Comparison of ENCODE assay signal across 9 cellular contexts in the genomic region with DNA sequence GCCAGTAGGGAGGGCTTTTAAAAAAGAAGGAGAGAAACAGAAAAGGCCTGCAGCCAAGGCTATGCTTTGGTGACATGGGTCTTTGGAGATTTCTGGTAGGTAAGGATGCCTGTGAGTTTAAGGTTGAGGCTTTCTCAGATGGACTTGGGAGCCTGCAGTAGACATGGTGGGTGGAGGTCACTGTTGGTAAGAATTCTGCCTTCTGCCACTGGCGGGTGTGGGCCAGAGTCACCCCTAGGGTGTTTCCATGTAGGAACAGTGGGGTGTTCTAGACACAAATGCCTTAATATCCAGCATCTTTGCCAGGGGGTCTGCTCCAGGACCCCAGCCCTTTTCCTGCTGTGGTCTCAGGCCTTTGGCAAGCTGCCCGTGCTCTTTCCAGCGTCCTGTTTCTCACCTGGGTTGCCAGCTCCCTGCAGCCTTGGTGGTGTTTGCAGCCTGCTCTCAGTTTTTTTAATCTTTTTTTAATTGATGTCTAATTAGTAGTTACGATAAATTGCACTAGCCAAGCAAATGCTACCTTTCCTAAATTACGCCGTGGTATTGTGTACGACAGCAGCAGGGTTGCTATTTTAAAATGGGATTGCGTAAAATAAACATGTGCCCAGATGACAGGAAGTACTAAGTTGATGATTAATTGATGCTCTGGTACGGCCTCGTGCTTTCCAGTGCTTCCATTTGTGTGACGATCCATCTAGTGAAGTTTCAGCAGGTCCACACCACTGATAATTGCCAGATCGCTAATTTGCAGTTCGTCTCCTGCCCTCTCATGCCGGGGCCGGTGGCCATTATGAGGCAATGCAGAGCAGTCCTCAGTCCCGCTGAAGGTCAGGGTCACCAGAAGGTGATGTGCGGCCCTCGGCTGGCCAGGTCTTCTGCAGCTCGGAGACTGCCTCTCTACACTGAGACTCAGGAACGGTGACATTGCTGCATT. TPM values are rescaled to one million over a fixed set of nuclear protein-coding genes. Genes with fewer than 3 reads are reported as not detected.
DNase-seq lines count a peak whose midpoint lies in the region; ATAC-seq lines count a peak whose summit lies in the region.
"Had no signal": no experiment of that assay in that cellular context is flagged by ENCODE, and none has a peak within 500 bp of the region (broad histone marks: within the 10 kb centered on the region; RNA-seq: fewer than 3 reads in every experiment).

No MANE protein-coding gene starts in this region.

- in situ Hi-C loops in G401 (cut with HindIII; ENCODE audit: low sequenced_read_pairs): loop anchor here (25.0 kb wide), 1 partner anchor 97 kb away; no protein-coding TSS in a partner anchor

- peak; percentile 74 for DNase-seq in GM04503 (ENCODE audit: low read depth)
- DNase-seq in NCI-H748 (lab: John Stamatoyannopoulos, UW; ENCODE audit: unreplicated experiment): peak; percentile 97
- DNase-seq in renal cortical epithelial cell (ENCODE audit: low read depth): peak; percentile 92
- DNase-seq in NCI-H1092 (lab: John Stamatoyannopoulos, UW): no peak
- no peak for DNase-seq in G401 (ENCODE audit: low spot score)
- DNase-seq: stimulated activated CD8-positive, alpha-beta memory T cell treated with anti-CD3 and anti-CD28 coated beads, Interleukin-4, amount 100 ng/mL, for 48 hours had no signal

- peak; percentile 33 for ATAC-seq in esophagus mucosa
- ATAC-seq in HG03565 (IDR thresholded peaks at IDR 0.05; ENCODE audit: unreplicated experiment): no peak
- ATAC-seq in HG02571 (IDR thresholded peaks at IDR 0.05; ENCODE audit: unreplicated experiment): no peak

RNA-seq across cellular contexts. Expression of a gene that starts 35.3 kb away (rescaled TPM):
- 0.52 TPM for total RNA-seq in esophagus mucosa
- 0.52 and 0.55 TPM in 2 replicates for total RNA-seq in renal cortical epithelial cell
- total RNA-seq in G401 (2014; rRNA removed; shearing (Covaris generic)): 5.2 and 7.7 TPM in 2 replicates

Comparison
In these comparisons a context has a peak if more than half of its experiments do, and no peak if none do; other contexts are left out.
1. DNase-seq: peak in GM04503 (single experiment), NCI-H748 (single experiment) and renal cortical epithelial cell (single experiment); none in NCI-H1092 (single experiment) and G401 (single experiment).